8 cellular contexts compared by ENCODE assay signal in genomic region chr10:32961892-32962369, GRCh38. TPM values are rescaled to one million over a fixed set of nuclear protein-coding genes. Genes with fewer than 3 reads are reported as not detected.
A peak's percentile ranks its signal among the peaks of the same experiment; 100 is the strongest.
DNase-seq lines count a peak whose midpoint lies in the region; ATAC-seq and TF ChIP-seq lines count a peak whose summit lies in the region.
"Had no signal": no experiment of that assay in that cellular context is flagged by ENCODE, and none has a peak within 500 bp of the region (broad histone marks: within the 10 kb centered on the region; RNA-seq: fewer than 3 reads in every experiment).

No MANE protein-coding gene starts in this region.

- no peak for TF ChIP-seq POLR2A in body of pancreas (IDR thresholded peaks at IDR 0.05)

- H3K9me3 ChIP-seq in body of pancreas, result no peaks in the 10 kb centered on the region

- no peaks in the 10 kb centered on the region for H3K27me3 ChIP-seq in body of pancreas
- H3K27me3 ChIP-seq in kidney epithelial cell (ENCODE audit: control insufficient read depth, insufficient read depth, low read length), result no peaks in the 10 kb centered on the region

- peak overlapping the region in 3 of 4 donors; percentile 22 to 81 (median 48) for H3K27ac ChIP-seq in body of pancreas

- H3K27ac Mint-ChIP-seq in IgD-negative memory B cell (peak overlapping the region; percentile 46 to 88 (median 74)), type B pancreatic cell (peak overlapping the region; percentile 34)

- intact Hi-C loops in body of pancreas (cut with DNase I), result no loop called here

- no peak overlapping the region for H3K4me3 ChIP-seq in body of pancreas
- no peak overlapping the region for H3K4me3 ChIP-seq in kidney epithelial cell (ENCODE audit: low read depth, low read length)

- H3K9me3 Mint-ChIP-seq in IgD-negative memory B cell, result no peaks in the 10 kb centered on the region
- H3K9me3 Mint-ChIP-seq in type B pancreatic cell, result no peaks in the 10 kb centered on the region
- H3K9me3 Mint-ChIP-seq: central memory CD8-positive, alpha-beta T cell had no signal

- ATAC-seq in body of pancreas, result no peak
- ATAC-seq in GM18867 (IDR thresholded peaks at IDR 0.05; ENCODE audit: unreplicated experiment), result no peak
- ATAC-seq in HG02981 (IDR thresholded peaks at IDR 0.05; ENCODE audit: unreplicated experiment), result no peak

- H3K36me3 Mint-ChIP-seq in IgD-negative memory B cell (peaks cover 5% of the 10 kb centered on the region), type B pancreatic cell (no peaks in the 10 kb centered on the region)

- WGBS in body of pancreas, 2 donors, result 51 to 59% methylated on average over 2 of the region's 2 CpGs

- DNase-seq in body of pancreas, result peak in 1 of 4 donors; percentile 23
- DNase-seq in kidney epithelial cell (ENCODE audit: low read depth), result peak; percentile 57
- DNase-seq in type B pancreatic cell (ENCODE audit: extremely low spot score, unreplicated experiment), result no peak
- no peak for DNase-seq in NCI-H2107 (lab: John Stamatoyannopoulos, UW)

- peak overlapping the region; percentile 12 to 93 (median 50) for H3K4me3 Mint-ChIP-seq in IgD-negative memory B cell
- no peak overlapping the region for H3K4me3 Mint-ChIP-seq in type B pancreatic cell
- H3K4me3 Mint-ChIP-seq: central memory CD8-positive, alpha-beta T cell had no signal

- H3K36me3 ChIP-seq in body of pancreas (replicated peaks in 1 of 2; ENCODE audit: insufficient read depth in 1 of 2, low read depth in 2 of 2) (no peaks in the 10 kb centered on the region), kidney epithelial cell (ENCODE audit: control insufficient read depth, insufficient read depth, low read length) (no peaks in the 10 kb centered on the region)

- H3K4me1 ChIP-seq in body of pancreas, result peaks cover 32% of the 10 kb centered on the region

- TF ChIP-seq CTCF in body of pancreas (IDR thresholded peaks at IDR 0.05) (no peak), kidney epithelial cell (IDR thresholded peaks at IDR 0.05; ENCODE audit: insufficient read depth, low read length, poor library complexity, severe bottlenecking) (peak; percentile 21), type B pancreatic cell (conservative IDR thresholded peaks at IDR 0.05) (peak; percentile 45)

- peaks cover 2% of the 10 kb centered on the region for H3K27me3 Mint-ChIP-seq in IgD-negative memory B cell
- H3K27me3 Mint-ChIP-seq in type B pancreatic cell, result no peaks in the 10 kb centered on the region
- H3K27me3 Mint-ChIP-seq: central memory CD8-positive, alpha-beta T cell had no signal

- H3K4me1 Mint-ChIP-seq in IgD-negative memory B cell (peaks cover 24 to 37% (median 28%) of the 10 kb centered on the region in 3 donors), type B pancreatic cell (ENCODE audit: unreplicated experiment) (peaks cover 25% of the 10 kb centered on the region)

RNA-seq across cellular contexts. Expression of gene ITGB1, which starts 3.9 kb away (rescaled TPM):
- polyA plus RNA-seq in IgD-negative memory B cell, result 394 TPM
- total RNA-seq in body of pancreas (100 to 1,000 TPM; 164 to 259 TPM), kidney epithelial cell (1,462 and 2,227 TPM in 2 replicates), type B pancreatic cell (ENCODE audit: low replicate concordance) (224 and 240 TPM in 2 replicates)

Comparison
In these comparisons a context has a peak if more than half of its experiments do, and no peak if none do; other contexts are left out.
1. CTCF ChIP-seq: peak in kidney epithelial cell (single experiment) and type B pancreatic cell (single experiment); none in body of pancreas (0 of 7).